Comparison of ENCODE assay signal across 8 cellular contexts in genomic region chrX:54529559-54530357, GRCh38. TPM values are rescaled to one million over a fixed set of nuclear protein-coding genes. Genes with fewer than 3 reads are reported as not detected.
DNase-seq lines count a peak whose midpoint lies in the region; ATAC-seq and TF ChIP-seq lines count a peak whose summit lies in the region.

TSS of gene GNL3L (plus strand) at chrX:54530219. CDS start at chrX:54532567, 2,348 bp downstream.

- 2% methylated on average over 36 of the region's 50 CpGs for WGBS in right cardiac atrium

- H3K9me3 ChIP-seq in right cardiac atrium (ENCODE audit: control insufficient read depth, low read length) (no peaks in the 10 kb centered on the region), uterus (no peaks in the 10 kb centered on the region)

- peak; percentile 59 for DNase-seq in NCI-H187 treated with DMSO at 0.1 percent for 48 hours (lab: John Stamatoyannopoulos, UW)
- peak; percentile 45 to 89 (median 67) for DNase-seq in T-helper 2 cell
- DNase-seq in anterior cingulate cortex (lab: John Stamatoyannopoulos, UW) = peak; percentile 1 to 92 (median 80)
- peak; percentile 90 to 96 (median 96) for DNase-seq in right cardiac atrium
- DNase-seq in putamen (ENCODE audit: low spot score) = peak; percentile 87
- peak; percentile 83 to 88 for DNase-seq in uterus

- TF ChIP-seq CTCF in uterus (IDR thresholded peaks at IDR 0.05) = no peak

- H3K4me3 ChIP-seq in right cardiac atrium (ENCODE audit: low read length) (peak within 1 kb of the TSS; percentile 80), uterus (peak within 1 kb of the TSS; percentile 54 to 70)

- peak; percentile 54 to 60 for TF ChIP-seq POLR2A in uterus (IDR thresholded peaks at IDR 0.05)

- intact Hi-C loops in right cardiac atrium (cut with DNase I) = no loop called here
- intact Hi-C loops in uterus (cut with DNase I; ENCODE audit: low total_unique reads) = no loop called here

- H3K27ac ChIP-seq in right cardiac atrium (ENCODE audit: low read length) (peak within 1 kb of the TSS; percentile 94), uterus (peak within 1 kb of the TSS; percentile 79 to 83)

- H3K4me1 ChIP-seq in right cardiac atrium (ENCODE audit: control insufficient read depth, insufficient read depth, low read length) (no peaks in the 10 kb centered on the region), uterus (no peaks in the 10 kb centered on the region)

- peak; percentile 83 for ATAC-seq in GM18502 (IDR thresholded peaks at IDR 0.05; ENCODE audit: poor library complexity, unreplicated experiment)
- peak; percentile 74 for ATAC-seq in HG02943 (IDR thresholded peaks at IDR 0.05; ENCODE audit: low read depth, unreplicated experiment)
- ATAC-seq in right cardiac atrium = peak; percentile 96

- H3K27me3 ChIP-seq in right cardiac atrium (ENCODE audit: control insufficient read depth, insufficient read depth) (no peaks in the 10 kb centered on the region), uterus (no peaks in the 10 kb centered on the region)

- no peaks in the 10 kb centered on the region for H3K36me3 ChIP-seq in uterus

RNA-seq across cellular contexts. Expression of gene GNL3L, which starts in this region (rescaled TPM):
- 10 to 100 TPM; 22.3 to 28.0 (median 23.9) TPM for total RNA-seq in right cardiac atrium
- 10.0 TPM for polyA plus RNA-seq in right cardiac atrium
- total RNA-seq in uterus = 10 to 100 TPM in 3 of 4 donors, 1 to 10 TPM in 1; 8.5 to 39.6 (median 34.5) TPM

Comparison
In these comparisons a context has a peak if more than half of its experiments do, and no peak if none do; other contexts are left out.
1. Peak in every context shown above with its lines: DNase-seq, ATAC-seq, H3K4me3 ChIP-seq and H3K27ac ChIP-seq.